1 cellular context compared by ENCODE assay signal in the genomic region with DNA sequence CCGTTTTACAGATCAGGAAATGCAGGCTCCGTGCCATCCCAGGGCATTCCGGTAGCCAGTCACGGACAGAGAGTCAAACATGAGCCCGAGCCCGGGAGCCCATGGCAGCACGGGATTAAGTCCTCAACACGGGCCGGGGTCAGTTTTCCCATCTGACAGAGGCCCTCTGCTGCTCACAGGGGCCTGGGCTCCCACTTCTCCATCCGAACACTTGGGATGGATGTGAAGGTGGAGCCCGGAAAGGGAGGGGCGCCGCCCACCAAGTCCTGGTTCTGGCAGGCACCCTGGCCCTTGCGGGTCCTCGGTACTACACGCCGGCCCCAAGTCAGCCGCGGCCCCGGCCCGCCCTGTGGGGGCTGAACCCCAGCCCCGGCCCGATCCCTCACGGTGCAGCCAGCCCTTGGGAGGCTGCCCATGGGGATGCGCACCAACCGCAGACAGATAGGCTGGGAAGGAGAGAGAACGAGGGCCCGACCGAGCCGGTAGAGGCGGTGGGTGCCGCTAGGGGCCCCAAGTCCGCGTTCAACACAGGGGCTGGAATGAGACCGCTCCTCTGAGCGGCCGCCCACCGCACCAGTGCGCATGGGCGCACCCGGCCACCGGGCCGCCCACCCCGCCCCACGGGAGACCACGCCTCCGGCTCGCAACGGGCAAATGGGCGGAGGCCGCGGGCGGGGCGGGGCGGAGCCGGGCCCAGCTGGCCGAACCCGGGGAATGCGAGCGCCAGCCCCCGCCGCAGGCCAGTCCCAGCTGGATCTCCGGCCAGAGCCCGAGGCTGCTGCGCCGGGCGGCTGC.
TF ChIP-seq lines count a peak whose summit lies in the region.

A gene (plus strand): TSS at position 743 of the 795 bp plus-strand sequence. CDS start 17,916 bp downstream, outside the sequence.

TF ChIP-seq in GM12878, 131 proteins besides CTCF, POLR2A, EP300 and RAD21 (continued from another document and continues in another):
- TF ChIP-seq, protein P1, sequence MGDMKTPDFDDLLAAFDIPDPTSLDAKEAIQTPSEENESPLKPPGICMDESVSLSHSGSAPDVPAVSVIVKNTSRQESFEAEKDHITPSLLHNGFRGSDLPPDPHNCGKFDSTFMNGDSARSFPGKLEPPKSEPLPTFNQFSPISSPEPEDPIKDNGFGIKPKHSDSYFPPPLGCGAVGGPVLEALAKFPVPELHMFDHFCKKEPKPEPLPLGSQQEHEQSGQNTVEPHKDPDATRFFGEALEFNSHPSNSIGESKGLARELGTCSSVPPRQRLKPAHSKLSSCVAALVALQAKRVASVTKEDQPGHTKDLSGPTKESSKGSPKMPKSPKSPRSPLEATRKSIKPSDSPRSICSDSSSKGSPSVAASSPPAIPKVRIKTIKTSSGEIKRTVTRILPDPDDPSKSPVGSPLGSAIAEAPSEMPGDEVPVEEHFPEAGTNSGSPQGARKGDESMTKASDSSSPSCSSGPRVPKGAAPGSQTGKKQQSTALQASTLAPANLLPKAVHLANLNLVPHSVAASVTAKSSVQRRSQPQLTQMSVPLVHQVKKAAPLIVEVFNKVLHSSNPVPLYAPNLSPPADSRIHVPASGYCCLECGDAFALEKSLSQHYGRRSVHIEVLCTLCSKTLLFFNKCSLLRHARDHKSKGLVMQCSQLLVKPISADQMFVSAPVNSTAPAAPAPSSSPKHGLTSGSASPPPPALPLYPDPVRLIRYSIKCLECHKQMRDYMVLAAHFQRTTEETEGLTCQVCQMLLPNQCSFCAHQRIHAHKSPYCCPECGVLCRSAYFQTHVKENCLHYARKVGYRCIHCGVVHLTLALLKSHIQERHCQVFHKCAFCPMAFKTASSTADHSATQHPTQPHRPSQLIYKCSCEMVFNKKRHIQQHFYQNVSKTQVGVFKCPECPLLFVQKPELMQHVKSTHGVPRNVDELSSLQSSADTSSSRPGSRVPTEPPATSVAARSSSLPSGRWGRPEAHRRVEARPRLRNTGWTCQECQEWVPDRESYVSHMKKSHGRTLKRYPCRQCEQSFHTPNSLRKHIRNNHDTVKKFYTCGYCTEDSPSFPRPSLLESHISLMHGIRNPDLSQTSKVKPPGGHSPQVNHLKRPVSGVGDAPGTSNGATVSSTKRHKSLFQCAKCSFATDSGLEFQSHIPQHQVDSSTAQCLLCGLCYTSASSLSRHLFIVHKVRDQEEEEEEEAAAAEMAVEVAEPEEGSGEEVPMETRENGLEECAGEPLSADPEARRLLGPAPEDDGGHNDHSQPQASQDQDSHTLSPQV (IDR thresholded peaks at IDR 0.05): no peak
- no peak for TF ChIP-seq SPI1 (IDR thresholded peaks at IDR 0.05; ENCODE audit: borderline replicate concordance, insufficient read depth, low read depth, low read length)
- TF ChIP-seq, protein P2, sequence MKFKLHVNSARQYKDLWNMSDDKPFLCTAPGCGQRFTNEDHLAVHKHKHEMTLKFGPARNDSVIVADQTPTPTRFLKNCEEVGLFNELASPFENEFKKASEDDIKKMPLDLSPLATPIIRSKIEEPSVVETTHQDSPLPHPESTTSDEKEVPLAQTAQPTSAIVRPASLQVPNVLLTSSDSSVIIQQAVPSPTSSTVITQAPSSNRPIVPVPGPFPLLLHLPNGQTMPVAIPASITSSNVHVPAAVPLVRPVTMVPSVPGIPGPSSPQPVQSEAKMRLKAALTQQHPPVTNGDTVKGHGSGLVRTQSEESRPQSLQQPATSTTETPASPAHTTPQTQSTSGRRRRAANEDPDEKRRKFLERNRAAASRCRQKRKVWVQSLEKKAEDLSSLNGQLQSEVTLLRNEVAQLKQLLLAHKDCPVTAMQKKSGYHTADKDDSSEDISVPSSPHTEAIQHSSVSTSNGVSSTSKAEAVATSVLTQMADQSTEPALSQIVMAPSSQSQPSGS (IDR thresholded peaks at IDR 0.05; ENCODE audit: low read length): no peak
- peak; percentile 67 for TF ChIP-seq BACH1 (IDR thresholded peaks at IDR 0.05; ENCODE audit: borderline replicate concordance)
- TF ChIP-seq, protein P3, sequence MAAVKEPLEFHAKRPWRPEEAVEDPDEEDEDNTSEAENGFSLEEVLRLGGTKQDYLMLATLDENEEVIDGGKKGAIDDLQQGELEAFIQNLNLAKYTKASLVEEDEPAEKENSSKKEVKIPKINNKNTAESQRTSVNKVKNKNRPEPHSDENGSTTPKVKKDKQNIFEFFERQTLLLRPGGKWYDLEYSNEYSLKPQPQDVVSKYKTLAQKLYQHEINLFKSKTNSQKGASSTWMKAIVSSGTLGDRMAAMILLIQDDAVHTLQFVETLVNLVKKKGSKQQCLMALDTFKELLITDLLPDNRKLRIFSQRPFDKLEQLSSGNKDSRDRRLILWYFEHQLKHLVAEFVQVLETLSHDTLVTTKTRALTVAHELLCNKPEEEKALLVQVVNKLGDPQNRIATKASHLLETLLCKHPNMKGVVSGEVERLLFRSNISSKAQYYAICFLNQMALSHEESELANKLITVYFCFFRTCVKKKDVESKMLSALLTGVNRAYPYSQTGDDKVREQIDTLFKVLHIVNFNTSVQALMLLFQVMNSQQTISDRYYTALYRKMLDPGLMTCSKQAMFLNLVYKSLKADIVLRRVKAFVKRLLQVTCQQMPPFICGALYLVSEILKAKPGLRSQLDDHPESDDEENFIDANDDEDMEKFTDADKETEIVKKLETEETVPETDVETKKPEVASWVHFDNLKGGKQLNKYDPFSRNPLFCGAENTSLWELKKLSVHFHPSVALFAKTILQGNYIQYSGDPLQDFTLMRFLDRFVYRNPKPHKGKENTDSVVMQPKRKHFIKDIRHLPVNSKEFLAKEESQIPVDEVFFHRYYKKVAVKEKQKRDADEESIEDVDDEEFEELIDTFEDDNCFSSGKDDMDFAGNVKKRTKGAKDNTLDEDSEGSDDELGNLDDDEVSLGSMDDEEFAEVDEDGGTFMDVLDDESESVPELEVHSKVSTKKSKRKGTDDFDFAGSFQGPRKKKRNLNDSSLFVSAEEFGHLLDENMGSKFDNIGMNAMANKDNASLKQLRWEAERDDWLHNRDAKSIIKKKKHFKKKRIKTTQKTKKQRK (IDR thresholded peaks at IDR 0.05; ENCODE audit: low read depth, low read length): no peak
- 0 out of 2 replicates have a peak, but pooled peaks have one; percentile 38 for TF ChIP-seq ZNF207 (IDR thresholded peaks at IDR 0.05; ENCODE audit: borderline replicate concordance)
- 0 out of 2 replicates have a peak, but pooled peaks have one; percentile 45 for TF ChIP-seq GATAD2B (conservative IDR thresholded peaks at IDR 0.05; ENCODE audit: low read depth)
- TF ChIP-seq TAF1 (IDR thresholded peaks at IDR 0.05; ENCODE audit: borderline replicate concordance, low read depth, low read length): no peak
- no peak for TF ChIP-seq RCOR1 (conservative IDR thresholded peaks at IDR 0.05; ENCODE audit: low read depth, low read length)
- TF ChIP-seq, protein P4, sequence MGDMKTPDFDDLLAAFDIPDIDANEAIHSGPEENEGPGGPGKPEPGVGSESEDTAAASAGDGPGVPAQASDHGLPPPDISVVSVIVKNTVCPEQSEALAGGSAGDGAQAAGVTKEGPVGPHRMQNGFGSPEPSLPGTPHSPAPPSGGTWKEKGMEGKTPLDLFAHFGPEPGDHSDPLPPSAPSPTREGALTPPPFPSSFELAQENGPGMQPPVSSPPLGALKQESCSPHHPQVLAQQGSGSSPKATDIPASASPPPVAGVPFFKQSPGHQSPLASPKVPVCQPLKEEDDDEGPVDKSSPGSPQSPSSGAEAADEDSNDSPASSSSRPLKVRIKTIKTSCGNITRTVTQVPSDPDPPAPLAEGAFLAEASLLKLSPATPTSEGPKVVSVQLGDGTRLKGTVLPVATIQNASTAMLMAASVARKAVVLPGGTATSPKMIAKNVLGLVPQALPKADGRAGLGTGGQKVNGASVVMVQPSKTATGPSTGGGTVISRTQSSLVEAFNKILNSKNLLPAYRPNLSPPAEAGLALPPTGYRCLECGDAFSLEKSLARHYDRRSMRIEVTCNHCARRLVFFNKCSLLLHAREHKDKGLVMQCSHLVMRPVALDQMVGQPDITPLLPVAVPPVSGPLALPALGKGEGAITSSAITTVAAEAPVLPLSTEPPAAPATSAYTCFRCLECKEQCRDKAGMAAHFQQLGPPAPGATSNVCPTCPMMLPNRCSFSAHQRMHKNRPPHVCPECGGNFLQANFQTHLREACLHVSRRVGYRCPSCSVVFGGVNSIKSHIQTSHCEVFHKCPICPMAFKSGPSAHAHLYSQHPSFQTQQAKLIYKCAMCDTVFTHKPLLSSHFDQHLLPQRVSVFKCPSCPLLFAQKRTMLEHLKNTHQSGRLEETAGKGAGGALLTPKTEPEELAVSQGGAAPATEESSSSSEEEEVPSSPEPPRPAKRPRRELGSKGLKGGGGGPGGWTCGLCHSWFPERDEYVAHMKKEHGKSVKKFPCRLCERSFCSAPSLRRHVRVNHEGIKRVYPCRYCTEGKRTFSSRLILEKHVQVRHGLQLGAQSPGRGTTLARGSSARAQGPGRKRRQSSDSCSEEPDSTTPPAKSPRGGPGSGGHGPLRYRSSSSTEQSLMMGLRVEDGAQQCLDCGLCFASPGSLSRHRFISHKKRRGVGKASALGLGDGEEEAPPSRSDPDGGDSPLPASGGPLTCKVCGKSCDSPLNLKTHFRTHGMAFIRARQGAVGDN (IDR thresholded peaks at IDR 0.05): 0 out of 2 replicates have a peak, but pooled peaks have one; percentile 25
- TF ChIP-seq IKZF1 (conservative IDR thresholded peaks at IDR 0.05): peak; percentile 66
- no peak for TF ChIP-seq ZNF274 (IDR thresholded peaks at IDR 0.05; ENCODE audit: insufficient read depth, insufficient read length)
- TF ChIP-seq EZH2 (IDR thresholded peaks at IDR 0.05; ENCODE audit: borderline replicate concordance, control insufficient read depth, low read depth, low read length): no peak
- no peak for TF ChIP-seq NR2C2 (IDR thresholded peaks at IDR 0.05; ENCODE audit: borderline replicate concordance, control insufficient read depth, insufficient read length, low read depth)
- TF ChIP-seq, protein P5, sequence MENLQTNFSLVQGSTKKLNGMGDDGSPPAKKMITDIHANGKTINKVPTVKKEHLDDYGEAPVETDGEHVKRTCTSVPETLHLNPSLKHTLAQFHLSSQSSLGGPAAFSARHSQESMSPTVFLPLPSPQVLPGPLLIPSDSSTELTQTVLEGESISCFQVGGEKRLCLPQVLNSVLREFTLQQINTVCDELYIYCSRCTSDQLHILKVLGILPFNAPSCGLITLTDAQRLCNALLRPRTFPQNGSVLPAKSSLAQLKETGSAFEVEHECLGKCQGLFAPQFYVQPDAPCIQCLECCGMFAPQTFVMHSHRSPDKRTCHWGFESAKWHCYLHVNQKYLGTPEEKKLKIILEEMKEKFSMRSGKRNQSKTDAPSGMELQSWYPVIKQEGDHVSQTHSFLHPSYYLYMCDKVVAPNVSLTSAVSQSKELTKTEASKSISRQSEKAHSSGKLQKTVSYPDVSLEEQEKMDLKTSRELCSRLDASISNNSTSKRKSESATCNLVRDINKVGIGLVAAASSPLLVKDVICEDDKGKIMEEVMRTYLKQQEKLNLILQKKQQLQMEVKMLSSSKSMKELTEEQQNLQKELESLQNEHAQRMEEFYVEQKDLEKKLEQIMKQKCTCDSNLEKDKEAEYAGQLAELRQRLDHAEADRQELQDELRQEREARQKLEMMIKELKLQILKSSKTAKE (IDR thresholded peaks at IDR 0.05; ENCODE audit: low read depth, poor library complexity, severe bottlenecking): no peak
- no peak for TF ChIP-seq RFX5 (IDR thresholded peaks at IDR 0.05; ENCODE audit: low read depth, low read length)
- TF ChIP-seq MEF2A (IDR thresholded peaks at IDR 0.05; ENCODE audit: insufficient read depth, low read depth, low read length): no peak
- no peak for TF ChIP-seq NR2F1 (conservative IDR thresholded peaks at IDR 0.05)
- TF ChIP-seq, protein P6, sequence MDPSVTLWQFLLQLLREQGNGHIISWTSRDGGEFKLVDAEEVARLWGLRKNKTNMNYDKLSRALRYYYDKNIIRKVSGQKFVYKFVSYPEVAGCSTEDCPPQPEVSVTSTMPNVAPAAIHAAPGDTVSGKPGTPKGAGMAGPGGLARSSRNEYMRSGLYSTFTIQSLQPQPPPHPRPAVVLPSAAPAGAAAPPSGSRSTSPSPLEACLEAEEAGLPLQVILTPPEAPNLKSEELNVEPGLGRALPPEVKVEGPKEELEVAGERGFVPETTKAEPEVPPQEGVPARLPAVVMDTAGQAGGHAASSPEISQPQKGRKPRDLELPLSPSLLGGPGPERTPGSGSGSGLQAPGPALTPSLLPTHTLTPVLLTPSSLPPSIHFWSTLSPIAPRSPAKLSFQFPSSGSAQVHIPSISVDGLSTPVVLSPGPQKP (IDR thresholded peaks at IDR 0.05; ENCODE audit: low read depth, low read length): no peak
- TF ChIP-seq, protein P7, sequence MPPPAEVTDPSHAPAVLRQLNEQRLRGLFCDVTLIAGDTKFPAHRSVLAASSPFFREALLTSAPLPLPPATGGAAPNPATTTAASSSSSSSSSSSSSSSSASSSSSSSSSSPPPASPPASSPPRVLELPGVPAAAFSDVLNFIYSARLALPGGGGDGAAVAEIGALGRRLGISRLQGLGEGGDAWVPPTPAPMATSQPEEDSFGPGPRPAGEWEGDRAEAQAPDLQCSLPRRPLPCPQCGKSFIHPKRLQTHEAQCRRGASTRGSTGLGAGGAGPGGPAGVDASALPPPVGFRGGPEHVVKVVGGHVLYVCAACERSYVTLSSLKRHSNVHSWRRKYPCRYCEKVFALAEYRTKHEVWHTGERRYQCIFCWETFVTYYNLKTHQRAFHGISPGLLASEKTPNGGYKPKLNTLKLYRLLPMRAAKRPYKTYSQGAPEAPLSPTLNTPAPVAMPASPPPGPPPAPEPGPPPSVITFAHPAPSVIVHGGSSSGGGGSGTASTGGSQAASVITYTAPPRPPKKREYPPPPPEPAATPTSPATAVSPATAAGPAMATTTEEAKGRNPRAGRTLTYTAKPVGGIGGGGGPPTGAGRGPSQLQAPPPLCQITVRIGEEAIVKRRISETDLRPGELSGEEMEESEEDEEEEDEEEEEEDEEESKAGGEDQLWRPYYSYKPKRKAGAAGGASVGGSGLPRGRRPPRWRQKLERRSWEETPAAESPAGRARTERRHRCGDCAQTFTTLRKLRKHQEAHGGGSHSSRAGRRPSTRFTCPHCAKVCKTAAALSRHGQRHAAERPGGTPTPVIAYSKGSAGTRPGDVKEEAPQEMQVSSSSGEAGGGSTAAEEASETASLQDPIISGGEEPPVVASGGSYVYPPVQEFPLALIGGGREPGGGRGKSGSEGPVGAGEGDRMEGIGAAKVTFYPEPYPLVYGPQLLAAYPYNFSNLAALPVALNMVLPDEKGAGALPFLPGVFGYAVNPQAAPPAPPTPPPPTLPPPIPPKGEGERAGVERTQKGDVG (CRISPR knock-in tag; IDR thresholded peaks at IDR 0.05): no peak
- TF ChIP-seq ATF7 (IDR thresholded peaks at IDR 0.05; ENCODE audit: low read depth): no peak
- TF ChIP-seq POLR2AphosphoS2 (IDR thresholded peaks at IDR 0.05; ENCODE audit: low read depth, low read length): no peak
- TF ChIP-seq STAT1 (conservative IDR thresholded peaks at IDR 0.05): no peak
- no peak for TF ChIP-seq CHD2 (IDR thresholded peaks at IDR 0.05; ENCODE audit: borderline replicate concordance, low read depth, low read length)
- TF ChIP-seq, protein P8, sequence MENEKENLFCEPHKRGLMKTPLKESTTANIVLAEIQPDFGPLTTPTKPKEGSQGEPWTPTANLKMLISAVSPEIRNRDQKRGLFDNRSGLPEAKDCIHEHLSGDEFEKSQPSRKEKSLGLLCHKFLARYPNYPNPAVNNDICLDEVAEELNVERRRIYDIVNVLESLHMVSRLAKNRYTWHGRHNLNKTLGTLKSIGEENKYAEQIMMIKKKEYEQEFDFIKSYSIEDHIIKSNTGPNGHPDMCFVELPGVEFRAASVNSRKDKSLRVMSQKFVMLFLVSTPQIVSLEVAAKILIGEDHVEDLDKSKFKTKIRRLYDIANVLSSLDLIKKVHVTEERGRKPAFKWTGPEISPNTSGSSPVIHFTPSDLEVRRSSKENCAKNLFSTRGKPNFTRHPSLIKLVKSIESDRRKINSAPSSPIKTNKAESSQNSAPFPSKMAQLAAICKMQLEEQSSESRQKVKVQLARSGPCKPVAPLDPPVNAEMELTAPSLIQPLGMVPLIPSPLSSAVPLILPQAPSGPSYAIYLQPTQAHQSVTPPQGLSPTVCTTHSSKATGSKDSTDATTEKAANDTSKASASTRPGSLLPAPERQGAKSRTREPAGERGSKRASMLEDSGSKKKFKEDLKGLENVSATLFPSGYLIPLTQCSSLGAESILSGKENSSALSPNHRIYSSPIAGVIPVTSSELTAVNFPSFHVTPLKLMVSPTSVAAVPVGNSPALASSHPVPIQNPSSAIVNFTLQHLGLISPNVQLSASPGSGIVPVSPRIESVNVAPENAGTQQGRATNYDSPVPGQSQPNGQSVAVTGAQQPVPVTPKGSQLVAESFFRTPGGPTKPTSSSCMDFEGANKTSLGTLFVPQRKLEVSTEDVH (IDR thresholded peaks at IDR 0.05; ENCODE audit: low read depth, partially characterized antibody): no peak
